ENCODE assay signal across 8 cellular contexts in genomic region chr7:30238721-30239441, GRCh38. TPM values are rescaled to one million over a fixed set of nuclear protein-coding genes. Genes with fewer than 3 reads are reported as not detected.
DNase-seq lines count a peak whose midpoint lies in the region; ATAC-seq and TF ChIP-seq lines count a peak whose summit lies in the region.

No MANE protein-coding gene starts in this region.

- H3K4me3 ChIP-seq in PC-3 (ENCODE audit: low read length): no peak overlapping the region
- no peak overlapping the region for H3K4me3 ChIP-seq in fibroblast of pulmonary artery (replicated peaks; ENCODE audit: low read depth, low read length)

- DNase-seq in GM03348 (ENCODE audit: low spot score): peak; percentile 41
- DNase-seq in PC-3: peak; percentile 95
- DNase-seq in fibroblast of pulmonary artery (ENCODE audit: low read depth): peak; percentile 48
- peak; percentile 40 for DNase-seq in stimulated activated naive CD8-positive, alpha-beta T cell treated with anti-CD3 and anti-CD28 coated beads, Interleukin-15, Interleukin-2, amounts not matched to agents 100 U/mL and 50 U/mL, for 24 hours
- DNase-seq in iPS-NIHi7 (ENCODE audit: extremely low spot score): no peak

- no peak overlapping the region for H2AFZ ChIP-seq in PC-3 (ENCODE audit: low read length)

- H3K4me1 ChIP-seq in PC-3 (ENCODE audit: insufficient read depth, low read length): peaks cover 25% of the 10 kb centered on the region

- no peaks in the 10 kb centered on the region for H3K9me2 ChIP-seq in PC-3 (replicated peaks; ENCODE audit: low read length)

- peak overlapping the region; percentile 45 for H3K27ac ChIP-seq in PC-3 (ENCODE audit: low read length)

- no peaks in the 10 kb centered on the region for H3F3A ChIP-seq in PC-3 (ENCODE audit: low read length, unreplicated experiment)

- no peaks in the 10 kb centered on the region for H3K27me3 ChIP-seq in PC-3 (ENCODE audit: low read length)

- peak overlapping the region; percentile 4; the same call in 1 of the 2 replicates for H3K4me2 ChIP-seq in PC-3 (ENCODE audit: low read length)

- BruUV-seq in PC-3 (replicated peaks; lab: Mats Ljungman, UMichigan): no TSS peak

- CTCF ChIA-PET in PC-3 (lab: Charles Lee): no interaction called here

- H4K20me1 ChIP-seq in PC-3 (ENCODE audit: low read length): no peaks in the 10 kb centered on the region

- POLR2A ChIA-PET in PC-3 (lab: Charles Lee; ENCODE audit: unreplicated experiment): no interaction called here

- intact Hi-C loops in PC-3 (cut with micrococcal nuclease): no loop called here

- no peaks in the 10 kb centered on the region for H3K79me2 ChIP-seq in PC-3 (ENCODE audit: low read length)

- H3K36me3 ChIP-seq in PC-3 (ENCODE audit: low read depth, low read length): no peaks in the 10 kb centered on the region

- peak; percentile 43 for ATAC-seq in GM19468 (IDR thresholded peaks at IDR 0.05; ENCODE audit: extremely low read depth, unreplicated experiment)
- ATAC-seq in HG03558 (IDR thresholded peaks at IDR 0.05; ENCODE audit: extremely low read depth, unreplicated experiment): peak; percentile 40
- ATAC-seq in PC-3: peak; percentile 90
- peak; percentile 89 for ATAC-seq in stimulated activated naive CD8-positive, alpha-beta T cell treated with anti-CD3 and anti-CD28 coated beads, Interleukin-15, Interleukin-2, amounts not matched to agents 100 U/mL and 50 U/mL, for 24 hours
- ATAC-seq in HG03139 (IDR thresholded peaks at IDR 0.05; ENCODE audit: unreplicated experiment): no peak

- H3K9ac ChIP-seq in PC-3 (ENCODE audit: low read length): no peak overlapping the region

- no peaks in the 10 kb centered on the region for H3K9me3 ChIP-seq in PC-3 (ENCODE audit: low read length)

- no peak for TF ChIP-seq CTCF in PC-3 (conservative IDR thresholded peaks at IDR 0.05; ENCODE audit: low read depth, low read length)
- no peak for TF ChIP-seq CTCF in fibroblast of pulmonary artery (IDR thresholded peaks at IDR 0.05; ENCODE audit: low read length, missing control alignments)

RNA-seq across cellular contexts. Expression of gene ZNRF2, which starts 45.5 kb away (rescaled TPM):
- 13.1 and 15.8 TPM in 2 replicates for total RNA-seq in PC-3 (2014; rRNA removed)
